12 cellular contexts compared by ENCODE assay signal in the genomic region with DNA sequence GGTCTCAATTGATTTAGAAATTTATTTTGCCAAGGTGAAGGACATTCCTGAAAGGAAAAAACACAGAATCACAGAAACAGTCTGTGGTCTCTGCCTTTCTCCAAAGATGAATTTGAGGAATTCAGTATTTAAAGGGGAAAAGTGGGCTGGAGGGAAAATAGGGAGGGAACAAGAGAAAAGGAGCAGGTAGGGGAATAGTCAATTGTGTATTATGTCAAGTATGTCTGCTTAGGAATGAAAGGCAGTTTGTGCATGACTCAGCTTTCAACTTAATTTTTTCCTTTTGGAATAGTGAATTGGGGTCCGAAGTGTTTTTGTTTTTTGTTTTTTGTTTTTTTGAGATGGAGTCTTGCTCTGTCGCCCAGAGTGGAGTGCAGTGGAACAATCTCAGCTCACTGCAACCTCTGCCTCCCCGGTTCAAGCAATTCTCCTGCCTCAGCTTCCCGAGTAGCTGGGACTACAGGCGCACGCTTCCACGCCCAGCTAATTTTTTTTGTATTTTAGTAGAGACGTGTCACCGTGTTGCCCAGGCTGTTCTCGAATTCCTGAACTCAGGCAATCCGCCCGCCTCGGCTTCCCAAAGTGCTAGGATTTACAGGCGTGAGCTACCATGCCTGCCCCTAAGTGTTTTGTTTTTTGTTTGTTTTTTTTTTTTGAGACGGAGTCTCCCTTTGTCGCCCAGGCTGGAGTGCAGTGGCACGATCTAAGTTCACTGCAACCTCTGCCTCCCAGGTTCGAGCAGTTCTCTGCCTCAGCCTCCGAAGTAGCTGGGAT.
A peak's percentile ranks its signal among the peaks of the same experiment; 100 is the strongest.
DNase-seq lines count a peak whose midpoint lies in the region; ATAC-seq and TF ChIP-seq lines count a peak whose summit lies in the region.
"Had no signal": no experiment of that assay in that cellular context is flagged by ENCODE, and none has a peak within 500 bp of the region (broad histone marks: within the 10 kb centered on the region; RNA-seq: fewer than 3 reads in every experiment).

No MANE protein-coding gene starts in this region.

- H3K4me3 ChIP-seq in SK-N-SH (ENCODE audit: low read depth in 2 of 2, low read length in 1 of 2) (no peak overlapping the region), NB4 (ENCODE audit: low read depth, low read length) (peak overlapping the region; percentile 60), parathyroid adenoma (ENCODE audit: low read depth, low read length) (no peak overlapping the region)

- POLR2A ChIA-PET in SK-N-SH (lab: Yijun Ruan, JAX): interaction anchor here (1.2 kb wide), 1 partner anchor 9 kb away, joined by 4 read pairs; no protein-coding TSS in a partner anchor

- H3K27me3 Mint-ChIP-seq in brain (peaks cover 18% of the 10 kb centered on the region), CD14-positive monocyte (ENCODE audit: low read depth in 3 of 3) (peaks cover 0 to 2% (median 0%) of the 10 kb centered on the region in 3 donors)

- TF ChIP-seq EP300 in SK-N-SH (IDR thresholded peaks at IDR 0.05; ENCODE audit: borderline replicate concordance in 1 of 2, low read depth in 1 of 2, low read length in 1 of 2): no peak

- 95% methylated on average over 19 of the region's 19 CpGs for WGBS in SK-N-SH (ENCODE audit: low lambda C conversion rate)

- H3K27ac ChIP-seq in SK-N-SH (ENCODE audit: low read depth in 2 of 2, low read length in 1 of 2) (no peak overlapping the region), parathyroid adenoma (no peak overlapping the region)

- H3K27ac Mint-ChIP-seq in brain: peak overlapping the region in 4 of 5 experiments; percentile 75 to 98 (median 98)
- peak overlapping the region in 1 of 7 donors; percentile 31 for H3K27ac Mint-ChIP-seq in CD14-positive monocyte

- intact Hi-C loops in CD14-positive monocyte (cut with micrococcal nuclease): no loop called here

- H3F3A ChIP-seq in SK-N-SH (replicated peaks; ENCODE audit: insufficient read depth): peaks cover 11% of the 10 kb centered on the region

- no peaks in the 10 kb centered on the region for H3K9me2 ChIP-seq in SK-N-SH

- H3K4me3 Mint-ChIP-seq in brain (peak overlapping the region; percentile 91 to 98 (median 94)), CD14-positive monocyte (peak overlapping the region in 1 of 2 donors; percentile 21)

- H3K27me3 ChIP-seq in SK-N-SH (ENCODE audit: insufficient read depth) (no peaks in the 10 kb centered on the region), parathyroid adenoma (ENCODE audit: control insufficient read depth, insufficient read depth, low read length) (no peaks in the 10 kb centered on the region)
- H3K27me3 ChIP-seq: brain microvascular endothelial cell had no signal

- H3K36me3 Mint-ChIP-seq in brain (peaks cover 1% of the 10 kb centered on the region), CD14-positive monocyte (no peaks in the 10 kb centered on the region)

- DNase-seq in SK-N-SH (no peak), NB4 (ENCODE audit: low read depth) (no peak), NCI-H2107 (lab: John Stamatoyannopoulos, UW) (no peak), CD14-positive monocyte (ENCODE audit: low spot score) (no peak), SHP77 treated with DMSO at 0.1 percent for 48 hours (lab: John Stamatoyannopoulos, UW) (no peak)
- DNase-seq: activated CD4-positive, alpha-beta T cell treated with anti-CD3 and anti-CD28 coated beads for 48 hours; brain microvascular endothelial cell had no signal

- H2AFZ ChIP-seq in SK-N-SH (ENCODE audit: low read depth) (no peak overlapping the region), parathyroid adenoma (peak overlapping the region; percentile 96)

- no peak for TF ChIP-seq POLR2A in NB4 (IDR thresholded peaks at IDR 0.05; ENCODE audit: extremely low read depth, insufficient read length)

- TF ChIP-seq CTCF in SK-N-SH (IDR thresholded peaks at IDR 0.05) (no peak), NB4 (IDR thresholded peaks at IDR 0.05; ENCODE audit: low read depth, low read length) (no peak), brain (conservative IDR thresholded peaks at IDR 0.05) (no peak), parathyroid adenoma (IDR thresholded peaks at IDR 0.05) (no peak), CD14-positive monocyte (IDR thresholded peaks at IDR 0.05) (no peak)

- H3K9ac ChIP-seq in SK-N-SH: peak overlapping the region; percentile 96; the same call in 1 of the 2 replicates
- no peak overlapping the region for H3K9ac ChIP-seq in parathyroid adenoma

- no peaks in the 10 kb centered on the region for H3K9me3 ChIP-seq in SK-N-SH
- no peaks in the 10 kb centered on the region for H3K9me3 ChIP-seq in parathyroid adenoma (ENCODE audit: control insufficient read depth, low read length)

- no peak for ATAC-seq in SK-N-SH treated with all-trans-retinoic acid at 6 μM for 48 hours
- ATAC-seq: left lobe of liver, right cardiac atrium had no signal

- no peak for TF ChIP-seq RAD21 in SK-N-SH (IDR thresholded peaks at IDR 0.05; ENCODE audit: low read length)

- peaks cover 0 to 3% of the 10 kb centered on the region in 2 experiments for H3K36me3 ChIP-seq in SK-N-SH (replicated peaks in 1 of 2; ENCODE audit: control insufficient read depth in 1 of 2, insufficient read depth in 2 of 2, low read length in 1 of 2)
- H3K36me3 ChIP-seq in parathyroid adenoma (ENCODE audit: control insufficient read depth, insufficient read depth, low read length): no peaks in the 10 kb centered on the region
- H3K36me3 ChIP-seq: brain microvascular endothelial cell had no signal

- H3K4me2 ChIP-seq in SK-N-SH (peak overlapping the region; percentile 78), parathyroid adenoma (ENCODE audit: low read length) (no peak overlapping the region)

- CTCF ChIA-PET in SK-N-SH (lab: Yijun Ruan, JAX): interaction anchor here (0.8 to 1.0 kb wide), 2 partner anchors 21 to 61 kb away, joined by 3 to 4 read pairs; no protein-coding TSS in a partner anchor

- peaks cover 34% of the 10 kb centered on the region for H3K79me2 ChIP-seq in SK-N-SH (ENCODE audit: insufficient read depth)
- H3K79me2 ChIP-seq in parathyroid adenoma: no peaks in the 10 kb centered on the region

- H3K9me3 Mint-ChIP-seq in brain (peaks cover 0 to 3% (median 0%) of the 10 kb centered on the region in 5 experiments), CD14-positive monocyte (peaks cover 0 to 4% (median 0%) of the 10 kb centered on the region in 7 donors)

- H4K20me1 ChIP-seq in SK-N-SH (ENCODE audit: insufficient read depth): peaks cover 20% of the 10 kb centered on the region

- H3K4me1 ChIP-seq in SK-N-SH (ENCODE audit: control insufficient read depth in 1 of 2, insufficient read depth in 2 of 2, low read depth in 1 of 2, low read length in 1 of 2) (peaks cover 3 to 4% of the 10 kb centered on the region in 2 experiments; a peak in 2 of 4 replicates), parathyroid adenoma (peaks cover 8% of the 10 kb centered on the region)

- H3K4me1 Mint-ChIP-seq in brain (peaks cover 35% of the 10 kb centered on the region), CD14-positive monocyte (peaks cover 21% of the 10 kb centered on the region)

TF ChIP-seq in SK-N-SH, 30 proteins besides CTCF, POLR2A, EP300 and RAD21:
- no peak for TF ChIP-seq POLR2AphosphoS5 (IDR thresholded peaks at IDR 0.05; ENCODE audit: low read depth, low read length)
TF ChIP-seq in SK-N-SH: peak in this region for 0.

TF ChIP-seq in SK-N-SH treated with all-trans-retinoic acid at 6 μM for 48 hours, 23 proteins besides CTCF, POLR2A, EP300 and RAD21 (continues in another document):
- TF ChIP-seq ZNF565 (CRISPR knock-in tag; conservative IDR thresholded peaks at IDR 0.05; ENCODE audit: low read depth) (no peak), ZFP3 (CRISPR knock-in tag; IDR thresholded peaks at IDR 0.05) (no peak), TOX (CRISPR knock-in tag; IDR thresholded peaks at IDR 0.05; ENCODE audit: borderline replicate concordance) (no peak), ZNF70 (CRISPR knock-in tag; IDR thresholded peaks at IDR 0.05) (no peak)
- TF ChIP-seq, protein P1, sequence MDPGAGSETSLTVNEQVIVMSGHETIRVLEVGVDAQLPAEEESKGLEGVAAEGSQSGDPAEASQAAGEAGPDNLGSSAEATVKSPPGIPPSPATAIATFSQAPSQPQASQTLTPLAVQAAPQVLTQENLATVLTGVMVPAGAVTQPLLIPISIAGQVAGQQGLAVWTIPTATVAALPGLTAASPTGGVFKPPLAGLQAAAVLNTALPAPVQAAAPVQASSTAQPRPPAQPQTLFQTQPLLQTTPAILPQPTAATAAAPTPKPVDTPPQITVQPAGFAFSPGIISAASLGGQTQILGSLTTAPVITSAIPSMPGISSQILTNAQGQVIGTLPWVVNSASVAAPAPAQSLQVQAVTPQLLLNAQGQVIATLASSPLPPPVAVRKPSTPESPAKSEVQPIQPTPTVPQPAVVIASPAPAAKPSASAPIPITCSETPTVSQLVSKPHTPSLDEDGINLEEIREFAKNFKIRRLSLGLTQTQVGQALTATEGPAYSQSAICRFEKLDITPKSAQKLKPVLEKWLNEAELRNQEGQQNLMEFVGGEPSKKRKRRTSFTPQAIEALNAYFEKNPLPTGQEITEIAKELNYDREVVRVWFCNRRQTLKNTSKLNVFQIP (CRISPR knock-in tag; IDR thresholded peaks at IDR 0.05; ENCODE audit: borderline replicate concordance, low read depth): no peak
- TF ChIP-seq, protein P2, sequence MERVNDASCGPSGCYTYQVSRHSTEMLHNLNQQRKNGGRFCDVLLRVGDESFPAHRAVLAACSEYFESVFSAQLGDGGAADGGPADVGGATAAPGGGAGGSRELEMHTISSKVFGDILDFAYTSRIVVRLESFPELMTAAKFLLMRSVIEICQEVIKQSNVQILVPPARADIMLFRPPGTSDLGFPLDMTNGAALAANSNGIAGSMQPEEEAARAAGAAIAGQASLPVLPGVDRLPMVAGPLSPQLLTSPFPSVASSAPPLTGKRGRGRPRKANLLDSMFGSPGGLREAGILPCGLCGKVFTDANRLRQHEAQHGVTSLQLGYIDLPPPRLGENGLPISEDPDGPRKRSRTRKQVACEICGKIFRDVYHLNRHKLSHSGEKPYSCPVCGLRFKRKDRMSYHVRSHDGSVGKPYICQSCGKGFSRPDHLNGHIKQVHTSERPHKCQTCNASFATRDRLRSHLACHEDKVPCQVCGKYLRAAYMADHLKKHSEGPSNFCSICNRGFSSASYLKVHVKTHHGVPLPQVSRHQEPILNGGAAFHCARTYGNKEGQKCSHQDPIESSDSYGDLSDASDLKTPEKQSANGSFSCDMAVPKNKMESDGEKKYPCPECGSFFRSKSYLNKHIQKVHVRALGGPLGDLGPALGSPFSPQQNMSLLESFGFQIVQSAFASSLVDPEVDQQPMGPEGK (CRISPR knock-in tag; IDR thresholded peaks at IDR 0.05; ENCODE audit: borderline replicate concordance): no peak
